1 cellular context compared by ENCODE assay signal in the genomic region with DNA sequence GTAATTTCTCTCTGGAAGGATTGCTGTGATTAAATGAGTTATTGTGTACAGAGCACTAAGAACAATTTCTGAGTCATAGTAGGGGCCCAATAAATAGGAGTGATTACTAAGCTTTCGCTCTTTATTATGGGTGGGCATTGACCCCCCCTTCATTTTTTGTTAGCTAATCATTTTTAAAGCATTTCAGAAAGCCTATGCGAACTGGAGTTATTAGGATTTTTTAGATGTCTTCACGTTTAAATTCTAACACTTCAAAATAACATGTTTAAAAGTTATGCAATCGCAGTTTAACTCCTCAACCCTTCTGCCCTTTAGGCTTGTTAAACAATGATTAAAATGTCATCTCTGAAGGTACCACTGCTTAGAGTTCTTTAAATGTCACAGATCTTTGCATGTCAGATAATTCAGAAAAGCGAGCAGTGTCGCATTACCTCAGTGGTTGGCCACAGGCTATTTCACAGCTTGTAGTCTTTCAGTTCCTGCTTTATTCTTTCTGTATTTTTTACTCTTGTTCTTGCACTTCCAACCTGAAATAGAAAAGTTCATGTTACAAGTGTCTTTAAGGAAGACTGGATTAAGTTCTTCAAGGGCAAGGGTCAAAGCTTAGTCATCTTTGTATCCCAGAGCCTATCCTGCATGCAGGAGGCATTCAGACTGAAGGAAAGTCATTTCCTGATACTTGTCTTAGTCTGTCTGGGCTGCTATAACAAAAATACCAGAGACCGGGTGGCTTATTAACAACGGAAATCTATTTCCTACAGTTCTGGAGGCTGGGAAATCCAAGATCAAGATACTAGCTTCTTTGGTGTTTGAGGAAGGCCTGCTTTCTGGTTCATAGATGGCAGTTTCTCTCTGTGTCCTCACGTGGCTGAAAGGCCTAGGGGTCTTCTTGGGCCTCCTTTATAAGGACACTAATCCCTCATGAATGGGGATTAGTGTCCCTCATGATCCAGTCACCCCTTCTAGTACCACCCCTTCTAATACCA.
TF ChIP-seq lines count a peak whose summit lies in the region.

No MANE protein-coding gene starts in this region.

TF ChIP-seq in GM12878, 131 proteins besides CTCF, POLR2A, EP300 and RAD21 (continued from another document and continues in another):
- TF ChIP-seq, protein P1, sequence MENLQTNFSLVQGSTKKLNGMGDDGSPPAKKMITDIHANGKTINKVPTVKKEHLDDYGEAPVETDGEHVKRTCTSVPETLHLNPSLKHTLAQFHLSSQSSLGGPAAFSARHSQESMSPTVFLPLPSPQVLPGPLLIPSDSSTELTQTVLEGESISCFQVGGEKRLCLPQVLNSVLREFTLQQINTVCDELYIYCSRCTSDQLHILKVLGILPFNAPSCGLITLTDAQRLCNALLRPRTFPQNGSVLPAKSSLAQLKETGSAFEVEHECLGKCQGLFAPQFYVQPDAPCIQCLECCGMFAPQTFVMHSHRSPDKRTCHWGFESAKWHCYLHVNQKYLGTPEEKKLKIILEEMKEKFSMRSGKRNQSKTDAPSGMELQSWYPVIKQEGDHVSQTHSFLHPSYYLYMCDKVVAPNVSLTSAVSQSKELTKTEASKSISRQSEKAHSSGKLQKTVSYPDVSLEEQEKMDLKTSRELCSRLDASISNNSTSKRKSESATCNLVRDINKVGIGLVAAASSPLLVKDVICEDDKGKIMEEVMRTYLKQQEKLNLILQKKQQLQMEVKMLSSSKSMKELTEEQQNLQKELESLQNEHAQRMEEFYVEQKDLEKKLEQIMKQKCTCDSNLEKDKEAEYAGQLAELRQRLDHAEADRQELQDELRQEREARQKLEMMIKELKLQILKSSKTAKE (IDR thresholded peaks at IDR 0.05; ENCODE audit: low read depth, poor library complexity, severe bottlenecking) = peak; percentile 84
- TF ChIP-seq SMARCA5 (IDR thresholded peaks at IDR 0.05) (peak; percentile 76; the same call in 1 of the 2 replicates), MYC (IDR thresholded peaks at IDR 0.05; ENCODE audit: insufficient read depth, insufficient read length, insufficient replicate concordance, low read length, severe bottlenecking) (no peak), GABPA (IDR thresholded peaks at IDR 0.05; ENCODE audit: low read depth) (peak; percentile 21; the same call in 1 of the 2 replicates), TCF7 (IDR thresholded peaks at IDR 0.05; ENCODE audit: borderline replicate concordance) (peak; percentile 20; the same call in 1 of the 2 replicates), ESRRA (IDR thresholded peaks at IDR 0.05; ENCODE audit: low read length) (peak; percentile 79; the same call in 1 of the 2 replicates), TCF3 (IDR thresholded peaks at IDR 0.05; ENCODE audit: borderline replicate concordance, insufficient read depth, low read depth, low read length) (peak; percentile 52; the same call in 1 of the 2 replicates), MTA3 (IDR thresholded peaks at IDR 0.05; ENCODE audit: borderline replicate concordance, low read length) (peak; percentile 57; the same call in 1 of the 2 replicates), SREBF1 (IDR thresholded peaks at IDR 0.05; ENCODE audit: low read length) (no peak), TARDBP (IDR thresholded peaks at IDR 0.05; ENCODE audit: borderline replicate concordance) (no peak), CHD1 (IDR thresholded peaks at IDR 0.05; ENCODE audit: low read depth, low read length) (no peak), NFIC (IDR thresholded peaks at IDR 0.05; ENCODE audit: low read depth, low read length) (peak; percentile 93), POU2F2 (IDR thresholded peaks at IDR 0.05; ENCODE audit: borderline replicate concordance, low read depth, low read length) (peak; percentile 90; the same call in 2 of the 3 replicates), ASH2L (IDR thresholded peaks at IDR 0.05; ENCODE audit: borderline replicate concordance, low read depth) (no peak), MXI1 (IDR thresholded peaks at IDR 0.05; ENCODE audit: low read depth, low read length) (no peak; the same call in 1 of the 2 replicates), HCFC1 (IDR thresholded peaks at IDR 0.05; ENCODE audit: low read length) (no peak), SPI1 (IDR thresholded peaks at IDR 0.05; ENCODE audit: borderline replicate concordance, insufficient read depth, low read depth, low read length) (peak; percentile 96), WRNIP1 (IDR thresholded peaks at IDR 0.05; ENCODE audit: borderline replicate concordance, low read depth, low read length) (no peak), BHLHE40 (IDR thresholded peaks at IDR 0.05; ENCODE audit: borderline replicate concordance in 1 of 2, low read depth in 2 of 2, low read length in 1 of 2) (no peak; a peak in 1 of 4 replicates), SUPT20H (IDR thresholded peaks at IDR 0.05; ENCODE audit: borderline replicate concordance, control insufficient read depth, low read depth, low read length) (no peak), BCL11A (IDR thresholded peaks at IDR 0.05; ENCODE audit: low read depth, low read length) (peak; percentile 93), RFX5 (IDR thresholded peaks at IDR 0.05; ENCODE audit: low read depth, low read length) (no peak), SIN3A (IDR thresholded peaks at IDR 0.05; ENCODE audit: low read depth, low read length) (no peak), KAT2A (conservative IDR thresholded peaks at IDR 0.05; ENCODE audit: control insufficient read depth, low read depth, low read length) (no peak), RB1 (IDR thresholded peaks at IDR 0.05; ENCODE audit: borderline replicate concordance) (no peak), SP1 (IDR thresholded peaks at IDR 0.05; ENCODE audit: low read depth, low read length) (peak; percentile 47), SREBF2 (IDR thresholded peaks at IDR 0.05; ENCODE audit: low read length) (no peak)
- TF ChIP-seq, protein P2, sequence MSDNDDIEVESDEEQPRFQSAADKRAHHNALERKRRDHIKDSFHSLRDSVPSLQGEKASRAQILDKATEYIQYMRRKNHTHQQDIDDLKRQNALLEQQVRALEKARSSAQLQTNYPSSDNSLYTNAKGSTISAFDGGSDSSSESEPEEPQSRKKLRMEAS (IDR thresholded peaks at IDR 0.05; ENCODE audit: low read depth, low read length) = no peak
- TF ChIP-seq, protein P3, sequence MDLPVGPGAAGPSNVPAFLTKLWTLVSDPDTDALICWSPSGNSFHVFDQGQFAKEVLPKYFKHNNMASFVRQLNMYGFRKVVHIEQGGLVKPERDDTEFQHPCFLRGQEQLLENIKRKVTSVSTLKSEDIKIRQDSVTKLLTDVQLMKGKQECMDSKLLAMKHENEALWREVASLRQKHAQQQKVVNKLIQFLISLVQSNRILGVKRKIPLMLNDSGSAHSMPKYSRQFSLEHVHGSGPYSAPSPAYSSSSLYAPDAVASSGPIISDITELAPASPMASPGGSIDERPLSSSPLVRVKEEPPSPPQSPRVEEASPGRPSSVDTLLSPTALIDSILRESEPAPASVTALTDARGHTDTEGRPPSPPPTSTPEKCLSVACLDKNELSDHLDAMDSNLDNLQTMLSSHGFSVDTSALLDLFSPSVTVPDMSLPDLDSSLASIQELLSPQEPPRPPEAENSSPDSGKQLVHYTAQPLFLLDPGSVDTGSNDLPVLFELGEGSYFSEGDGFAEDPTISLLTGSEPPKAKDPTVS (IDR thresholded peaks at IDR 0.05; ENCODE audit: low read depth, low read length) = no peak
- TF ChIP-seq, protein P4, sequence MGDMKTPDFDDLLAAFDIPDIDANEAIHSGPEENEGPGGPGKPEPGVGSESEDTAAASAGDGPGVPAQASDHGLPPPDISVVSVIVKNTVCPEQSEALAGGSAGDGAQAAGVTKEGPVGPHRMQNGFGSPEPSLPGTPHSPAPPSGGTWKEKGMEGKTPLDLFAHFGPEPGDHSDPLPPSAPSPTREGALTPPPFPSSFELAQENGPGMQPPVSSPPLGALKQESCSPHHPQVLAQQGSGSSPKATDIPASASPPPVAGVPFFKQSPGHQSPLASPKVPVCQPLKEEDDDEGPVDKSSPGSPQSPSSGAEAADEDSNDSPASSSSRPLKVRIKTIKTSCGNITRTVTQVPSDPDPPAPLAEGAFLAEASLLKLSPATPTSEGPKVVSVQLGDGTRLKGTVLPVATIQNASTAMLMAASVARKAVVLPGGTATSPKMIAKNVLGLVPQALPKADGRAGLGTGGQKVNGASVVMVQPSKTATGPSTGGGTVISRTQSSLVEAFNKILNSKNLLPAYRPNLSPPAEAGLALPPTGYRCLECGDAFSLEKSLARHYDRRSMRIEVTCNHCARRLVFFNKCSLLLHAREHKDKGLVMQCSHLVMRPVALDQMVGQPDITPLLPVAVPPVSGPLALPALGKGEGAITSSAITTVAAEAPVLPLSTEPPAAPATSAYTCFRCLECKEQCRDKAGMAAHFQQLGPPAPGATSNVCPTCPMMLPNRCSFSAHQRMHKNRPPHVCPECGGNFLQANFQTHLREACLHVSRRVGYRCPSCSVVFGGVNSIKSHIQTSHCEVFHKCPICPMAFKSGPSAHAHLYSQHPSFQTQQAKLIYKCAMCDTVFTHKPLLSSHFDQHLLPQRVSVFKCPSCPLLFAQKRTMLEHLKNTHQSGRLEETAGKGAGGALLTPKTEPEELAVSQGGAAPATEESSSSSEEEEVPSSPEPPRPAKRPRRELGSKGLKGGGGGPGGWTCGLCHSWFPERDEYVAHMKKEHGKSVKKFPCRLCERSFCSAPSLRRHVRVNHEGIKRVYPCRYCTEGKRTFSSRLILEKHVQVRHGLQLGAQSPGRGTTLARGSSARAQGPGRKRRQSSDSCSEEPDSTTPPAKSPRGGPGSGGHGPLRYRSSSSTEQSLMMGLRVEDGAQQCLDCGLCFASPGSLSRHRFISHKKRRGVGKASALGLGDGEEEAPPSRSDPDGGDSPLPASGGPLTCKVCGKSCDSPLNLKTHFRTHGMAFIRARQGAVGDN (IDR thresholded peaks at IDR 0.05) = peak; percentile 65
- TF ChIP-seq, protein P5, sequence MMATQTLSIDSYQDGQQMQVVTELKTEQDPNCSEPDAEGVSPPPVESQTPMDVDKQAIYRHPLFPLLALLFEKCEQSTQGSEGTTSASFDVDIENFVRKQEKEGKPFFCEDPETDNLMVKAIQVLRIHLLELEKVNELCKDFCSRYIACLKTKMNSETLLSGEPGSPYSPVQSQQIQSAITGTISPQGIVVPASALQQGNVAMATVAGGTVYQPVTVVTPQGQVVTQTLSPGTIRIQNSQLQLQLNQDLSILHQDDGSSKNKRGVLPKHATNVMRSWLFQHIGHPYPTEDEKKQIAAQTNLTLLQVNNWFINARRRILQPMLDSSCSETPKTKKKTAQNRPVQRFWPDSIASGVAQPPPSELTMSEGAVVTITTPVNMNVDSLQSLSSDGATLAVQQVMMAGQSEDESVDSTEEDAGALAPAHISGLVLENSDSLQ (IDR thresholded peaks at IDR 0.05) = peak; percentile 59
- TF ChIP-seq, protein P6, sequence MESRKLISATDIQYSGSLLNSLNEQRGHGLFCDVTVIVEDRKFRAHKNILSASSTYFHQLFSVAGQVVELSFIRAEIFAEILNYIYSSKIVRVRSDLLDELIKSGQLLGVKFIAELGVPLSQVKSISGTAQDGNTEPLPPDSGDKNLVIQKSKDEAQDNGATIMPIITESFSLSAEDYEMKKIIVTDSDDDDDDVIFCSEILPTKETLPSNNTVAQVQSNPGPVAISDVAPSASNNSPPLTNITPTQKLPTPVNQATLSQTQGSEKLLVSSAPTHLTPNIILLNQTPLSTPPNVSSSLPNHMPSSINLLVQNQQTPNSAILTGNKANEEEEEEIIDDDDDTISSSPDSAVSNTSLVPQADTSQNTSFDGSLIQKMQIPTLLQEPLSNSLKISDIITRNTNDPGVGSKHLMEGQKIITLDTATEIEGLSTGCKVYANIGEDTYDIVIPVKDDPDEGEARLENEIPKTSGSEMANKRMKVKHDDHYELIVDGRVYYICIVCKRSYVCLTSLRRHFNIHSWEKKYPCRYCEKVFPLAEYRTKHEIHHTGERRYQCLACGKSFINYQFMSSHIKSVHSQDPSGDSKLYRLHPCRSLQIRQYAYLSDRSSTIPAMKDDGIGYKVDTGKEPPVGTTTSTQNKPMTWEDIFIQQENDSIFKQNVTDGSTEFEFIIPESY (IDR thresholded peaks at IDR 0.05) = no peak
- TF ChIP-seq, protein P7, sequence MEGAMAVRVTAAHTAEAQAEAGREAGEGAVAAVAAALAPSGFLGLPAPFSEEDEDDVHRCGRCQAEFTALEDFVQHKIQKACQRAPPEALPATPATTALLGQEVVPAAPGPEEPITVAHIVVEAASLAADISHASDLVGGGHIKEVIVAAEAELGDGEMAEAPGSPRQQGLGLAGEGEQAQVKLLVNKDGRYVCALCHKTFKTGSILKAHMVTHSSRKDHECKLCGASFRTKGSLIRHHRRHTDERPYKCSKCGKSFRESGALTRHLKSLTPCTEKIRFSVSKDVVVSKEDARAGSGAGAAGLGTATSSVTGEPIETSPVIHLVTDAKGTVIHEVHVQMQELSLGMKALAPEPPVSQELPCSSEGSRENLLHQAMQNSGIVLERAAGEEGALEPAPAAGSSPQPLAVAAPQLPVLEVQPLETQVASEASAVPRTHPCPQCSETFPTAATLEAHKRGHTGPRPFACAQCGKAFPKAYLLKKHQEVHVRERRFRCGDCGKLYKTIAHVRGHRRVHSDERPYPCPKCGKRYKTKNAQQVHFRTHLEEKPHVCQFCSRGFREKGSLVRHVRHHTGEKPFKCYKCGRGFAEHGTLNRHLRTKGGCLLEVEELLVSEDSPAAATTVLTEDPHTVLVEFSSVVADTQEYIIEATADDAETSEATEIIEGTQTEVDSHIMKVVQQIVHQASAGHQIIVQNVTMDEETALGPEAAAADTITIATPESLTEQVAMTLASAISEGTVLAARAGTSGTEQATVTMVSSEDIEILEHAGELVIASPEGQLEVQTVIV (IDR thresholded peaks at IDR 0.05; ENCODE audit: borderline replicate concordance, partially characterized antibody) = no peak
- TF ChIP-seq, protein P8, sequence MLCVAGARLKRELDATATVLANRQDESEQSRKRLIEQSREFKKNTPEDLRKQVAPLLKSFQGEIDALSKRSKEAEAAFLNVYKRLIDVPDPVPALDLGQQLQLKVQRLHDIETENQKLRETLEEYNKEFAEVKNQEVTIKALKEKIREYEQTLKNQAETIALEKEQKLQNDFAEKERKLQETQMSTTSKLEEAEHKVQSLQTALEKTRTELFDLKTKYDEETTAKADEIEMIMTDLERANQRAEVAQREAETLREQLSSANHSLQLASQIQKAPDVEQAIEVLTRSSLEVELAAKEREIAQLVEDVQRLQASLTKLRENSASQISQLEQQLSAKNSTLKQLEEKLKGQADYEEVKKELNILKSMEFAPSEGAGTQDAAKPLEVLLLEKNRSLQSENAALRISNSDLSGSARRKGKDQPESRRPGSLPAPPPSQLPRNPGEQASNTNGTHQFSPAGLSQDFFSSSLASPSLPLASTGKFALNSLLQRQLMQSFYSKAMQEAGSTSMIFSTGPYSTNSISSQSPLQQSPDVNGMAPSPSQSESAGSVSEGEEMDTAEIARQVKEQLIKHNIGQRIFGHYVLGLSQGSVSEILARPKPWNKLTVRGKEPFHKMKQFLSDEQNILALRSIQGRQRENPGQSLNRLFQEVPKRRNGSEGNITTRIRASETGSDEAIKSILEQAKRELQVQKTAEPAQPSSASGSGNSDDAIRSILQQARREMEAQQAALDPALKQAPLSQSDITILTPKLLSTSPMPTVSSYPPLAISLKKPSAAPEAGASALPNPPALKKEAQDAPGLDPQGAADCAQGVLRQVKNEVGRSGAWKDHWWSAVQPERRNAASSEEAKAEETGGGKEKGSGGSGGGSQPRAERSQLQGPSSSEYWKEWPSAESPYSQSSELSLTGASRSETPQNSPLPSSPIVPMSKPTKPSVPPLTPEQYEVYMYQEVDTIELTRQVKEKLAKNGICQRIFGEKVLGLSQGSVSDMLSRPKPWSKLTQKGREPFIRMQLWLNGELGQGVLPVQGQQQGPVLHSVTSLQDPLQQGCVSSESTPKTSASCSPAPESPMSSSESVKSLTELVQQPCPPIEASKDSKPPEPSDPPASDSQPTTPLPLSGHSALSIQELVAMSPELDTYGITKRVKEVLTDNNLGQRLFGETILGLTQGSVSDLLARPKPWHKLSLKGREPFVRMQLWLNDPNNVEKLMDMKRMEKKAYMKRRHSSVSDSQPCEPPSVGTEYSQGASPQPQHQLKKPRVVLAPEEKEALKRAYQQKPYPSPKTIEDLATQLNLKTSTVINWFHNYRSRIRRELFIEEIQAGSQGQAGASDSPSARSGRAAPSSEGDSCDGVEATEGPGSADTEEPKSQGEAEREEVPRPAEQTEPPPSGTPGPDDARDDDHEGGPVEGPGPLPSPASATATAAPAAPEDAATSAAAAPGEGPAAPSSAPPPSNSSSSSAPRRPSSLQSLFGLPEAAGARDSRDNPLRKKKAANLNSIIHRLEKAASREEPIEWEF (IDR thresholded peaks at IDR 0.05; ENCODE audit: insufficient replicate concordance, low read depth, low read length) = peak; percentile 49
